Comparison of ENCODE assay signal across 9 cellular contexts in genomic region chr2:46230115-46230571, GRCh38.
DNase-seq lines count a peak whose midpoint lies in the region; ATAC-seq lines count a peak whose summit lies in the region.
"Had no signal": no experiment of that assay in that cellular context is flagged by ENCODE, and none has a peak within 500 bp of the region (broad histone marks: within the 10 kb centered on the region; RNA-seq: fewer than 3 reads in every experiment).

No MANE protein-coding gene starts in this region.

- intact Hi-C loops in Right ventricle myocardium superior (cut with DNase I): loop anchor here (5.0 kb wide), 1 partner anchor 122 kb away; no protein-coding TSS in a partner anchor
- intact Hi-C loops in cardiac septum (cut with DNase I): no loop called here

- H3K9me3 ChIP-seq in T-helper 17 cell (ENCODE audit: control insufficient read depth, low read length, poor library complexity, severe bottlenecking): no peaks in the 10 kb centered on the region

- H3K27ac Mint-ChIP-seq in T-helper 17 cell: peak overlapping the region; percentile 93

- H3K27me3 Mint-ChIP-seq in T-helper 17 cell: peaks cover 5% of the 10 kb centered on the region
- H3K27me3 Mint-ChIP-seq: naive thymus-derived CD8-positive, alpha-beta T cell had no signal

- H3K36me3 Mint-ChIP-seq in T-helper 17 cell (ENCODE audit: low read depth): no peaks in the 10 kb centered on the region
- H3K36me3 Mint-ChIP-seq: naive thymus-derived CD8-positive, alpha-beta T cell had no signal

- peak overlapping the region; percentile 58 for H3K4me3 Mint-ChIP-seq in T-helper 17 cell

- DNase-seq in Right ventricle myocardium superior (peak; percentile 71), cardiac septum (ENCODE audit: low spot score) (no peak), T-helper 17 cell (no peak), inferior parietal cortex (ENCODE audit: extremely low spot score) (peak; percentile 4), NCI-H1436 treated with DMSO at 0.1 percent for 48 hours (lab: John Stamatoyannopoulos, UW) (no peak), NCI-H748 treated with DMSO at 0.1 percent for 48 hours (lab: John Stamatoyannopoulos, UW) (no peak)
- DNase-seq: naive thymus-derived CD8-positive, alpha-beta T cell had no signal

- ATAC-seq in Right ventricle myocardium superior (ENCODE audit: poor library complexity) (peak; percentile 89), HG03045 (IDR thresholded peaks at IDR 0.05; ENCODE audit: unreplicated experiment) (peak; percentile 50), T-helper 17 cell (peak; percentile 40), GM21717 (IDR thresholded peaks at IDR 0.05; ENCODE audit: unreplicated experiment) (no peak)

- peaks cover 19% of the 10 kb centered on the region for H3K4me1 Mint-ChIP-seq in T-helper 17 cell

Comparison
In these comparisons a context has a peak if more than half of its experiments do, and no peak if none do; other contexts are left out.
1. DNase-seq: peak in Right ventricle myocardium superior (single experiment) and inferior parietal cortex (single experiment); none in cardiac septum (single experiment), T-helper 17 cell (0 of 3), NCI-H1436 treated with DMSO at 0.1 percent for 48 hours (single experiment) and NCI-H748 treated with DMSO at 0.1 percent for 48 hours (single experiment).